Comparison of ENCODE assay signal across 1 cellular context in genomic region chr7:23346316-23346715, GRCh38.
TF ChIP-seq lines count a peak whose summit lies in the region.

No MANE protein-coding gene starts in this region.

TF ChIP-seq in endothelial cell of umbilical vein, 7 proteins besides CTCF, POLR2A, EP300 and RAD21 (continued from another document):
- no peak for TF ChIP-seq MAX (IDR thresholded peaks at IDR 0.05; ENCODE audit: insufficient read depth, insufficient read length)
- TF ChIP-seq JUN (IDR thresholded peaks at IDR 0.05; ENCODE audit: borderline replicate concordance, insufficient read depth, insufficient read length, low read depth), result no peak
